ENCODE assay signal across 1 cellular context in the genomic region with DNA sequence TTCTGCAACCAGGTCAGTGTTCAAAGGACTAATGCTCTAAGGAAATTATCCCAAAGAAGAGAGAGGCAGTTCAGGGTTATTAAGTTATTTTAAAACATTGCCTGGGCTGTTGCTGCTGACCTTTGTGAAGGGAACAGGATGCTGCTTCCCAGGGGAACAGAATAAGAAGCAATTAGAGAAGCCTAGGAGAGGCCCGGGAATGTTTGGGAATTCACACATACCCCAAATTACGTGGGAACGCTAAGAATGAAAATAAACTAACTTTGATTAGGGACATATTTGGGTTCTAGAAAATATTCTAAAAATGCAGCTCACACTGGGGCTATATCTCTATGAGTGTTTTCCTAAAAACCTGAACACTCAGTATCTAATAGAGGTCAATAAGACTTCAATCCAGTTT.
TF ChIP-seq lines count a peak whose summit lies in the region.

No MANE protein-coding gene starts in this region.

TF ChIP-seq in liver, 16 proteins besides CTCF, POLR2A, EP300 and RAD21 (continued from another document):
- TF ChIP-seq, protein P1, sequence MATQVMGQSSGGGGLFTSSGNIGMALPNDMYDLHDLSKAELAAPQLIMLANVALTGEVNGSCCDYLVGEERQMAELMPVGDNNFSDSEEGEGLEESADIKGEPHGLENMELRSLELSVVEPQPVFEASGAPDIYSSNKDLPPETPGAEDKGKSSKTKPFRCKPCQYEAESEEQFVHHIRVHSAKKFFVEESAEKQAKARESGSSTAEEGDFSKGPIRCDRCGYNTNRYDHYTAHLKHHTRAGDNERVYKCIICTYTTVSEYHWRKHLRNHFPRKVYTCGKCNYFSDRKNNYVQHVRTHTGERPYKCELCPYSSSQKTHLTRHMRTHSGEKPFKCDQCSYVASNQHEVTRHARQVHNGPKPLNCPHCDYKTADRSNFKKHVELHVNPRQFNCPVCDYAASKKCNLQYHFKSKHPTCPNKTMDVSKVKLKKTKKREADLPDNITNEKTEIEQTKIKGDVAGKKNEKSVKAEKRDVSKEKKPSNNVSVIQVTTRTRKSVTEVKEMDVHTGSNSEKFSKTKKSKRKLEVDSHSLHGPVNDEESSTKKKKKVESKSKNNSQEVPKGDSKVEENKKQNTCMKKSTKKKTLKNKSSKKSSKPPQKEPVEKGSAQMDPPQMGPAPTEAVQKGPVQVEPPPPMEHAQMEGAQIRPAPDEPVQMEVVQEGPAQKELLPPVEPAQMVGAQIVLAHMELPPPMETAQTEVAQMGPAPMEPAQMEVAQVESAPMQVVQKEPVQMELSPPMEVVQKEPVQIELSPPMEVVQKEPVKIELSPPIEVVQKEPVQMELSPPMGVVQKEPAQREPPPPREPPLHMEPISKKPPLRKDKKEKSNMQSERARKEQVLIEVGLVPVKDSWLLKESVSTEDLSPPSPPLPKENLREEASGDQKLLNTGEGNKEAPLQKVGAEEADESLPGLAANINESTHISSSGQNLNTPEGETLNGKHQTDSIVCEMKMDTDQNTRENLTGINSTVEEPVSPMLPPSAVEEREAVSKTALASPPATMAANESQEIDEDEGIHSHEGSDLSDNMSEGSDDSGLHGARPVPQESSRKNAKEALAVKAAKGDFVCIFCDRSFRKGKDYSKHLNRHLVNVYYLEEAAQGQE (IDR thresholded peaks at IDR 0.05), result peak; percentile 47
- TF ChIP-seq, protein P2, sequence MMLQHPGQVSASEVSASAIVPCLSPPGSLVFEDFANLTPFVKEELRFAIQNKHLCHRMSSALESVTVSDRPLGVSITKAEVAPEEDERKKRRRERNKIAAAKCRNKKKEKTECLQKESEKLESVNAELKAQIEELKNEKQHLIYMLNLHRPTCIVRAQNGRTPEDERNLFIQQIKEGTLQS (IDR thresholded peaks at IDR 0.05), result no peak
- TF ChIP-seq FOXA1 (IDR thresholded peaks at IDR 0.05) (no peak), GABPA (IDR thresholded peaks at IDR 0.05 in 1 of 2, conservative IDR thresholded peaks at IDR 0.05 in 1 of 2) (no peak), EGR1 (IDR thresholded peaks at IDR 0.05; ENCODE audit: low read depth in 2 of 2) (no peak)
TF ChIP-seq in liver: peak in this region for 3.
